Comparison of ENCODE assay signal across 17 cellular contexts in the genomic region with DNA sequence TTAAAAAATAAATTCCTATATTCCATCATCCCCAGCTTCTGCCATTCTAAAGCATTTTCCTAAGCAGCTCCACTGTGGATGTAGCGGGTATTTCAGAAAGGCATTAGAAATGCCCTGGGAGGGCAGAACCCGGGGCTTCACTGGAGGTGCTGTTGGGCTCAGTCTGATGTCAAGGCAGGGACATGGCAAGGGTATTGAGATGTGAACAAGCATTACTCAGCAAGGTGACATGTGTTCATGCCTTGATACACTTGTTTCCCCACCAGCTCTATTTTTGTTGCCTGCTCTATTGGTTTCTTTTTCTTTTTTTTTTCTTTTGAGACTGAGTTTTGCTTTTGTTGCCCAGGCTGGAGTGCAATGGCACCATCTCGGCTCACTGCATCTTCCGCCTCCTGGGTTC. TPM values are rescaled to one million over a fixed set of nuclear protein-coding genes. Genes with fewer than 3 reads are reported as not detected.
DNase-seq lines count a peak whose midpoint lies in the region; ATAC-seq and TF ChIP-seq lines count a peak whose summit lies in the region.
"Had no signal": no experiment of that assay in that cellular context is flagged by ENCODE, and none has a peak within 500 bp of the region (broad histone marks: within the 10 kb centered on the region; RNA-seq: fewer than 3 reads in every experiment).

No MANE protein-coding gene starts in this region.

- no peaks in the 10 kb centered on the region for H3K9me3 ChIP-seq in T-helper 17 cell (ENCODE audit: control insufficient read depth, low read length, poor library complexity, severe bottlenecking)
- no peaks in the 10 kb centered on the region for H3K9me3 ChIP-seq in gastroesophageal sphincter
- H3K9me3 ChIP-seq in gastrocnemius medialis = no peaks in the 10 kb centered on the region

- 75 to 91% methylated on average over 2 to 4 of the region's 4 CpGs for WGBS in gastroesophageal sphincter (ENCODE audit: low coverage in 1 of 2), 2 donors

- intact Hi-C loops in gastrocnemius medialis (cut with DNase I; ENCODE audit: low total_unique reads) = no loop called here

- H3K4me3 Mint-ChIP-seq in T-helper 17 cell (no peak overlapping the region), T-cell (no peak overlapping the region)
- H3K4me3 Mint-ChIP-seq: B cell; CD8-positive, alpha-beta memory T cell; GM23338; HFFc6 had no signal

- H3K4me1 Mint-ChIP-seq in T-helper 17 cell (peaks cover 37% of the 10 kb centered on the region), T-cell (peaks cover 46 to 55% (median 50%) of the 10 kb centered on the region in 3 donors)

- H3K27ac ChIP-seq in gastroesophageal sphincter (peak overlapping the region in 3 of 4 donors; percentile 81 to 86 (median 83)), gastrocnemius medialis (peak overlapping the region; percentile 69 to 92 (median 80))
- H3K27ac ChIP-seq: BLaER1 treated with 17β-estradiol and CSF1 and Interleukin-3, amounts not matched to agents 10 nM and 100 nM had no signal

- H3K27me3 ChIP-seq in gastroesophageal sphincter (no peaks in the 10 kb centered on the region), gastrocnemius medialis (no peaks in the 10 kb centered on the region)
- H3K27me3 ChIP-seq: BLaER1 treated with 17β-estradiol and CSF1 and Interleukin-3, amounts not matched to agents 10 nM and 100 nM had no signal

- CTCF ChIA-PET in T-cell (lab: Charles Lee) = no interaction called here

- peak overlapping the region; percentile 72 for H3K27ac Mint-ChIP-seq in T-helper 17 cell
- no peak overlapping the region for H3K27ac Mint-ChIP-seq in T-cell
- H3K27ac Mint-ChIP-seq: B cell, GM23338, HFFc6 had no signal

- in situ Hi-C loops in GM13977 (cut with MboI; ENCODE audit: low pct_unique_long_range_greater_than_20kb, low sequenced_read_pairs, unreplicated experiment) = no loop called here
- in situ Hi-C loops in gastrocnemius medialis (cut with MboI; ENCODE audit: low sequenced_read_pairs in 4 of 4) = no loop called here

- peaks cover 6 to 15% (median 12%) of the 10 kb centered on the region in 3 donors for H3K9me3 Mint-ChIP-seq in T-cell

- TF ChIP-seq EP300 in gastroesophageal sphincter (IDR thresholded peaks at IDR 0.05) = no peak

- H3K4me3 ChIP-seq in gastroesophageal sphincter = no peak overlapping the region
- no peak overlapping the region for H3K4me3 ChIP-seq in gastrocnemius medialis
- H3K4me3 ChIP-seq: BLaER1 treated with 17β-estradiol and CSF1 and Interleukin-3, amounts not matched to agents 10 nM and 100 nM; GM23338 had no signal

- TF ChIP-seq POLR2A in gastroesophageal sphincter (IDR thresholded peaks at IDR 0.05) (no peak), gastrocnemius medialis (IDR thresholded peaks at IDR 0.05) (no peak)

- H3K27me3 Mint-ChIP-seq in T-helper 17 cell = no peaks in the 10 kb centered on the region
- H3K27me3 Mint-ChIP-seq in T-cell = no peaks in the 10 kb centered on the region
- H3K27me3 Mint-ChIP-seq: B cell; CD8-positive, alpha-beta memory T cell had no signal

- DNase-seq in GM13977 (ENCODE audit: low spot score) (peak; percentile 49), T-helper 17 cell (no peak), gastrocnemius medialis (no peak), COLO829 (ENCODE audit: low spot score) (no peak), RPMI8226 (no peak), T-cell (no peak)
- DNase-seq: Caco-2; CD8-positive, alpha-beta memory T cell; H7; HFFc6; IMR-90 had no signal

- TF ChIP-seq CTCF in GM13977 (IDR thresholded peaks at IDR 0.05; ENCODE audit: extremely low read depth, insufficient read depth, missing control alignments) = no peak
- no peak for TF ChIP-seq CTCF in gastroesophageal sphincter (IDR thresholded peaks at IDR 0.05)
- TF ChIP-seq CTCF in gastrocnemius medialis (IDR thresholded peaks at IDR 0.05 in 4 of 5, conservative IDR thresholded peaks at IDR 0.05 in 1 of 5) = no peak

- ATAC-seq in T-helper 17 cell = no peak
- no peak for ATAC-seq in gastroesophageal sphincter
- ATAC-seq in gastrocnemius medialis = peak; percentile 45 to 67
- ATAC-seq in GM18870 (IDR thresholded peaks at IDR 0.05; ENCODE audit: unreplicated experiment) = no peak
- ATAC-seq in T-cell (replicated peaks in 1 of 4) = no peak
- ATAC-seq: GM23338, HCT116 had no signal

- H3K4me1 ChIP-seq in gastroesophageal sphincter (peaks cover 0 to 90% (median 24%) of the 10 kb centered on the region in 3 donors), gastrocnemius medialis (peaks cover 54 to 70% of the 10 kb centered on the region in 2 donors)
- H3K4me1 ChIP-seq: Caco-2 had no signal

- POLR2A ChIA-PET in T-cell (lab: Charles Lee) = no interaction called here

- peaks cover 4% of the 10 kb centered on the region for H3K36me3 Mint-ChIP-seq in T-helper 17 cell (ENCODE audit: low read depth)
- H3K36me3 Mint-ChIP-seq in T-cell = peaks cover 46% of the 10 kb centered on the region

- peaks cover 0 to 4% of the 10 kb centered on the region in 2 donors for H3K36me3 ChIP-seq in gastroesophageal sphincter
- H3K36me3 ChIP-seq in gastrocnemius medialis = no peaks in the 10 kb centered on the region

RNA-seq across cellular contexts. Expression of a gene that starts 35.7 kb away (rescaled TPM):
- total RNA-seq in T-helper 17 cell = 10 to 100 TPM; 66.0 to 67.0 TPM
- total RNA-seq in gastroesophageal sphincter = 100 to 1,000 TPM in 1 of 4 donors, 10 to 100 TPM in 3; 50.8 to 122 (median 63.1) TPM
- total RNA-seq in gastrocnemius medialis = 10 to 100 TPM; 19.3 to 43.7 (median 26.2) TPM
- total RNA-seq in T-cell = 10 to 100 TPM; 59.4 to 68.1 (median 63.0) TPM

Comparison
In these comparisons a context has a peak if more than half of its experiments do, and no peak if none do; other contexts are left out.
1. ATAC-seq: peak in gastrocnemius medialis (2 of 2); none in T-helper 17 cell (single experiment), gastroesophageal sphincter (single experiment), GM18870 (single experiment) and T-cell (0 of 4).